ENCODE assay signal across 13 cellular contexts in genomic region chr6:106518748-106519147, GRCh38.
DNase-seq lines count a peak whose midpoint lies in the region; ATAC-seq and TF ChIP-seq lines count a peak whose summit lies in the region.
"Had no signal": no experiment of that assay in that cellular context is flagged by ENCODE, and none has a peak within 500 bp of the region (broad histone marks: within the 10 kb centered on the region; RNA-seq: fewer than 3 reads in every experiment).

No MANE protein-coding gene starts in this region.

- H3K9me3 Mint-ChIP-seq in HFFc6 (no peaks in the 10 kb centered on the region), memory B cell (no peaks in the 10 kb centered on the region), endothelial cell (ENCODE audit: unreplicated experiment) (no peaks in the 10 kb centered on the region)
- no peaks in the 10 kb centered on the region for H3K9me3 Mint-ChIP-seq in activated T-helper 2 cell treated with anti-CD3 and anti-CD28 coated beads, Interferon-gamma antibody, Interleukin-2, Interleukin-4, amounts not matched to agents 10 μg/mL and 5 μg/mL and 100 μg/mL, durations not matched to agents 14 hours and 24 hours and 36 hours

- H3K27me3 Mint-ChIP-seq in HFFc6 (ENCODE audit: insufficient read depth) (no peaks in the 10 kb centered on the region), memory B cell (no peaks in the 10 kb centered on the region), endothelial cell (ENCODE audit: unreplicated experiment) (peaks cover 2% of the 10 kb centered on the region)
- no peaks in the 10 kb centered on the region for H3K27me3 Mint-ChIP-seq in activated T-helper 2 cell treated with anti-CD3 and anti-CD28 coated beads, Interferon-gamma antibody, Interleukin-2, Interleukin-4, amounts not matched to agents 10 μg/mL and 5 μg/mL and 100 μg/mL, durations not matched to agents 14 hours and 24 hours and 36 hours (ENCODE audit: low read depth)

- H3K27ac Mint-ChIP-seq in HFFc6 (peak overlapping the region; percentile 96), memory B cell (peak overlapping the region; percentile 95), endothelial cell (ENCODE audit: unreplicated experiment) (no peak overlapping the region)
- peak overlapping the region; percentile 97 for H3K27ac Mint-ChIP-seq in activated T-helper 2 cell treated with anti-CD3 and anti-CD28 coated beads, Interferon-gamma antibody, Interleukin-2, Interleukin-4, amounts not matched to agents 10 μg/mL and 5 μg/mL and 100 μg/mL, durations not matched to agents 14 hours and 24 hours and 36 hours

- intact Hi-C loops in activated T-helper 2 cell treated with anti-CD3 and anti-CD28 coated beads, Interferon-gamma antibody, Interleukin-2, Interleukin-4, amounts not matched to agents 10 μg/mL and 5 μg/mL and 100 μg/mL, durations not matched to agents 14 hours and 24 hours and 36 hours (cut with micrococcal nuclease): loop anchor here (10.0 kb wide), 1 partner anchor 596 kb away; the partner anchor contains the start of gene BEND3
- intact Hi-C loops in heart right ventricle (cut with DNase I): loop anchor here in 1 of 10 donors (10.0 kb wide), 1 partner anchor 74 kb away; no protein-coding TSS in a partner anchor

- H3K4me3 ChIP-seq in AG10803 (ENCODE audit: low read length) (peak overlapping the region; percentile 58), heart right ventricle (no peak overlapping the region)
- H3K4me3 ChIP-seq: uterus had no signal

- H3K4me3 Mint-ChIP-seq in HFFc6: peak overlapping the region; percentile 66
- peak overlapping the region; percentile 90 for H3K4me3 Mint-ChIP-seq in activated T-helper 2 cell treated with anti-CD3 and anti-CD28 coated beads, Interferon-gamma antibody, Interleukin-2, Interleukin-4, amounts not matched to agents 10 μg/mL and 5 μg/mL and 100 μg/mL, durations not matched to agents 14 hours and 24 hours and 36 hours (ENCODE audit: low read depth)
- no peak overlapping the region for H3K4me3 Mint-ChIP-seq in memory B cell
- H3K4me3 Mint-ChIP-seq in endothelial cell (ENCODE audit: unreplicated experiment): no peak overlapping the region

- no peak for ATAC-seq in memory B cell (ENCODE audit: low read depth)
- no peak for ATAC-seq in heart right ventricle

- H3K36me3 ChIP-seq in heart right ventricle: peaks cover 0 to 3% (median 0%) of the 10 kb centered on the region in 9 donors
- H3K36me3 ChIP-seq: uterus had no signal

- H3K27me3 ChIP-seq in heart right ventricle: no peaks in the 10 kb centered on the region
- H3K27me3 ChIP-seq: uterus had no signal

- H3K4me1 Mint-ChIP-seq in HFFc6 (ENCODE audit: low read depth): peaks cover 75% of the 10 kb centered on the region
- peaks cover 64% of the 10 kb centered on the region for H3K4me1 Mint-ChIP-seq in activated T-helper 2 cell treated with anti-CD3 and anti-CD28 coated beads, Interferon-gamma antibody, Interleukin-2, Interleukin-4, amounts not matched to agents 10 μg/mL and 5 μg/mL and 100 μg/mL, durations not matched to agents 14 hours and 24 hours and 36 hours (ENCODE audit: low read depth)
- peaks cover 39% of the 10 kb centered on the region for H3K4me1 Mint-ChIP-seq in memory B cell
- H3K4me1 Mint-ChIP-seq in endothelial cell (ENCODE audit: unreplicated experiment): no peaks in the 10 kb centered on the region

- DNase-seq in AG10803 (ENCODE audit: low read depth) (peak; percentile 38), HFFc6 (no peak), memory B cell (ENCODE audit: low spot score in 2 of 2) (no peak), heart right ventricle (no peak), NCI-H1930 (lab: John Stamatoyannopoulos, UW) (no peak), DMS153 (lab: John Stamatoyannopoulos, UW) (no peak), endothelial cell (ENCODE audit: low spot score) (no peak)
- no peak for DNase-seq in activated T-helper 2 cell treated with anti-CD3 and anti-CD28 coated beads, Interferon-gamma antibody, Interleukin-2, Interleukin-4, amounts not matched to agents 10 μg/mL and 5 μg/mL and 100 μg/mL, durations not matched to agents 14 hours and 24 hours and 36 hours (ENCODE audit: low spot score)
- DNase-seq: caudate nucleus, NCI-H2107, posterior cingulate gyrus, uterus had no signal

- 84 to 90% methylated on average over 3 of the region's 3 CpGs for WGBS in heart right ventricle, 2 donors

- peaks cover 0 to 93% (median 9%) of the 10 kb centered on the region in 9 donors for H3K4me1 ChIP-seq in heart right ventricle
- H3K4me1 ChIP-seq: uterus had no signal

- H3K27ac ChIP-seq in heart right ventricle: peak overlapping the region in 1 of 10 donors; percentile 86
- H3K27ac ChIP-seq: C4-2B had no signal

- H3K36me3 Mint-ChIP-seq in HFFc6 (ENCODE audit: low read depth) (peaks cover 14% of the 10 kb centered on the region), memory B cell (peaks cover 3% of the 10 kb centered on the region), endothelial cell (ENCODE audit: low read depth, unreplicated experiment) (no peaks in the 10 kb centered on the region)
- H3K36me3 Mint-ChIP-seq in activated T-helper 2 cell treated with anti-CD3 and anti-CD28 coated beads, Interferon-gamma antibody, Interleukin-2, Interleukin-4, amounts not matched to agents 10 μg/mL and 5 μg/mL and 100 μg/mL, durations not matched to agents 14 hours and 24 hours and 36 hours (ENCODE audit: low read depth): peaks cover 35% of the 10 kb centered on the region

- no peak for TF ChIP-seq CTCF in AG10803 (conservative IDR thresholded peaks at IDR 0.05; ENCODE audit: low read length)
- no peak for TF ChIP-seq CTCF in HFFc6 (IDR thresholded peaks at IDR 0.05)
- no peak for TF ChIP-seq CTCF in heart right ventricle (IDR thresholded peaks at IDR 0.05)
- TF ChIP-seq CTCF in endothelial cell (IDR thresholded peaks at IDR 0.05; ENCODE audit: unreplicated experiment): no peak

- no peaks in the 10 kb centered on the region for H3K9me3 ChIP-seq in heart right ventricle
- H3K9me3 ChIP-seq: uterus had no signal

Comparison
In these comparisons a context has a peak if more than half of its experiments do, and no peak if none do; other contexts are left out.
1. H3K4me3 Mint-ChIP-seq: peak in HFFc6 (single experiment) and activated T-helper 2 cell treated with anti-CD3 and anti-CD28 coated beads, Interferon-gamma antibody, Interleukin-2, Interleukin-4, amounts not matched to agents 10 μg/mL and 5 μg/mL and 100 μg/mL, durations not matched to agents 14 hours and 24 hours and 36 hours (single experiment); none in memory B cell (single experiment) and endothelial cell (single experiment).